Comparison of ENCODE assay signal across 16 cellular contexts in the genomic region with DNA sequence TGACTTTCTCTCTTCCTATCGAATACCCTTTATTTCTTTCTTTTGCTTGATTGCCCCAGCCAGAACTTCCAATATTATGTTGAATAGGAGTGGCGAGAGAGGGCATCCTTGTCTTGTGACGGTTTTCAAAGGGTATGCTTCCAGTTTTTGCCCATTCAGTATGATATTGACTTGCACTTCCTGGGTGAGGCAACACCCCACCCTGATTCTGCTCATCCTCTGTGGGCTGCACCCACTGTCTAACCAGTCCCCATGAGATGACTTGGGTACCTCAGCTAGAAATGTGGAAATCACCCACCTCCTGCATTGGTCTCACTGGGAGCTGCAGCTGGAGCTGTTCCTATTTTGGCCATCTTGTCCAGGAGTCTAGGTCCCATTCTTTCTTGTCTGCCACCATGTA. TPM values are rescaled to one million over a fixed set of nuclear protein-coding genes. Genes with fewer than 3 reads are reported as not detected.
DNase-seq lines count a peak whose midpoint lies in the region; ATAC-seq lines count a peak whose summit lies in the region.
"Had no signal": no experiment of that assay in that cellular context is flagged by ENCODE, and none has a peak within 500 bp of the region (broad histone marks: within the 10 kb centered on the region; RNA-seq: fewer than 3 reads in every experiment).

No MANE protein-coding gene starts in this region.

- H2BK12ac ChIP-seq in trophoblast cell (ENCODE audit: low read length), result no peak overlapping the region

- DNase-seq in activated CD4-positive, alpha-beta T cell treated with anti-CD3 and anti-CD28 coated beads for 36 hours, result no peak
- no peak for DNase-seq in activated CD4-positive, alpha-beta T cell treated with anti-CD3 and anti-CD28 coated beads for 48 hours
- DNase-seq in central memory CD8-positive, alpha-beta T cell (ENCODE audit: low spot score in 2 of 2), result no peak
- no peak for DNase-seq in trophoblast cell
- no peak for DNase-seq in NAMALWA (ENCODE audit: low spot score)
- no peak for DNase-seq in SJCRH30
- DNase-seq: heart left ventricle, left ventricle myocardium inferior, RPMI8226, transverse colon had no signal

- H3K9ac ChIP-seq in trophoblast cell (ENCODE audit: low read length), result no peak overlapping the region

- no peak overlapping the region for H3K4me2 ChIP-seq in trophoblast cell (ENCODE audit: low read length)

- no peaks in the 10 kb centered on the region for H3K4me1 Mint-ChIP-seq in activated CD4-positive, alpha-beta T cell treated with anti-CD3 and anti-CD28 coated beads for 36 hours
- peaks cover 0 to 7% (median 0%) of the 10 kb centered on the region in 3 donors for H3K4me1 Mint-ChIP-seq in IgD-negative memory B cell
- H3K4me1 Mint-ChIP-seq in central memory CD8-positive, alpha-beta T cell, result no peaks in the 10 kb centered on the region

- H4K12ac ChIP-seq in trophoblast cell (ENCODE audit: low read depth, low read length), result no peak overlapping the region

- H3K4ac ChIP-seq in trophoblast cell (ENCODE audit: low read depth, low read length), result no peak overlapping the region

- H2BK120ac ChIP-seq in trophoblast cell (ENCODE audit: insufficient read depth, low read length, poor library complexity), result no peak overlapping the region

- intact Hi-C loops in activated CD4-positive, alpha-beta T cell treated with anti-CD3 and anti-CD28 coated beads for 36 hours (cut with DNase I, micrococcal nuclease), result no loop called here

- H3K4me1 ChIP-seq in trophoblast cell (ENCODE audit: control insufficient read depth in 1 of 2, insufficient read depth in 2 of 2, low read length in 2 of 2) (no peaks in the 10 kb centered on the region), SJCRH30 (no peaks in the 10 kb centered on the region)
- H3K4me1 ChIP-seq: HAP-1, heart left ventricle, left ventricle myocardium inferior, transverse colon had no signal

- no CpG with 5 or more reads among the region's 3 CpGs for WGBS in trophoblast cell (ENCODE audit: extremely low coverage, insufficient coverage, insufficient read length)

- no peak overlapping the region for H4K91ac ChIP-seq in trophoblast cell (ENCODE audit: low read depth, low read length)

- H3K79me2 ChIP-seq in trophoblast cell (ENCODE audit: control insufficient read depth, insufficient read depth, low read length, poor library complexity), result no peaks in the 10 kb centered on the region

- no peaks in the 10 kb centered on the region for H3K27me3 Mint-ChIP-seq in activated CD4-positive, alpha-beta T cell treated with anti-CD3 and anti-CD28 coated beads for 36 hours
- H3K27me3 Mint-ChIP-seq in IgD-negative memory B cell, result no peaks in the 10 kb centered on the region
- no peaks in the 10 kb centered on the region for H3K27me3 Mint-ChIP-seq in central memory CD8-positive, alpha-beta T cell

- H3K27ac ChIP-seq in trophoblast cell (ENCODE audit: low read depth, low read length), result no peak overlapping the region
- no peak overlapping the region for H3K27ac ChIP-seq in SJCRH30
- H3K27ac ChIP-seq: heart left ventricle, left ventricle myocardium inferior, transverse colon had no signal

- H3K18ac ChIP-seq in trophoblast cell (ENCODE audit: low read length), result no peak overlapping the region

- H3K4me3 Mint-ChIP-seq in activated CD4-positive, alpha-beta T cell treated with anti-CD3 and anti-CD28 coated beads for 36 hours, result peak overlapping the region; percentile 63
- H3K4me3 Mint-ChIP-seq in IgD-negative memory B cell, result peak overlapping the region; percentile 50 to 97 (median 80)
- peak overlapping the region; percentile 67 for H3K4me3 Mint-ChIP-seq in central memory CD8-positive, alpha-beta T cell

- H3K4me3 ChIP-seq in trophoblast cell (ENCODE audit: low read depth, low read length) (no peak overlapping the region), SJCRH30 (no peak overlapping the region)
- H3K4me3 ChIP-seq: HAP-1 had no signal

- no peaks in the 10 kb centered on the region for H3K79me1 ChIP-seq in trophoblast cell (ENCODE audit: low read length)

- CTCF ChIA-PET in activated CD4-positive, alpha-beta T cell treated with anti-CD3 and anti-CD28 coated beads for 36 hours (lab: Charles Lee), result no interaction called here

- H3K27ac Mint-ChIP-seq in activated CD4-positive, alpha-beta T cell treated with anti-CD3 and anti-CD28 coated beads for 36 hours, result no peak overlapping the region
- H3K27ac Mint-ChIP-seq in IgD-negative memory B cell, result peak overlapping the region in 1 of 3 donors; percentile 55
- peak overlapping the region; percentile 70 for H3K27ac Mint-ChIP-seq in central memory CD8-positive, alpha-beta T cell (ENCODE audit: low read depth)

- H3K9me3 ChIP-seq in trophoblast cell (ENCODE audit: insufficient read depth, low read depth, low read length) (peaks cover 12% of the 10 kb centered on the region), SJCRH30 (replicated peaks) (no peaks in the 10 kb centered on the region)
- H3K9me3 ChIP-seq: HAP-1, heart left ventricle, left ventricle myocardium inferior, transverse colon had no signal

- H3K27me3 ChIP-seq in trophoblast cell (ENCODE audit: insufficient read depth, low read length) (no peaks in the 10 kb centered on the region), SJCRH30 (no peaks in the 10 kb centered on the region)
- H3K27me3 ChIP-seq: heart left ventricle, transverse colon had no signal

- no peak overlapping the region for H3K14ac ChIP-seq in trophoblast cell (ENCODE audit: low read length)

- H2BK5ac ChIP-seq in trophoblast cell (ENCODE audit: low read depth, low read length, poor library complexity), result no peak overlapping the region

- peaks cover 1% of the 10 kb centered on the region for H3K9me3 Mint-ChIP-seq in activated CD4-positive, alpha-beta T cell treated with anti-CD3 and anti-CD28 coated beads for 36 hours (ENCODE audit: low read depth)
- H3K9me3 Mint-ChIP-seq in IgD-negative memory B cell, result peaks cover 0 to 3% (median 0%) of the 10 kb centered on the region in 3 donors
- peaks cover 5% of the 10 kb centered on the region for H3K9me3 Mint-ChIP-seq in central memory CD8-positive, alpha-beta T cell

- no peak overlapping the region for H2AFZ ChIP-seq in trophoblast cell (ENCODE audit: insufficient read depth, low read length, poor library complexity)

- H3K23ac ChIP-seq in trophoblast cell (ENCODE audit: low read length), result no peak overlapping the region

- no peaks in the 10 kb centered on the region for H3K36me3 Mint-ChIP-seq in activated CD4-positive, alpha-beta T cell treated with anti-CD3 and anti-CD28 coated beads for 36 hours (ENCODE audit: low read depth)
- no peaks in the 10 kb centered on the region for H3K36me3 Mint-ChIP-seq in IgD-negative memory B cell
- H3K36me3 Mint-ChIP-seq in central memory CD8-positive, alpha-beta T cell (ENCODE audit: insufficient read depth), result no peaks in the 10 kb centered on the region

- H3K36me3 ChIP-seq in trophoblast cell (ENCODE audit: control insufficient read depth in 1 of 2, insufficient read depth in 2 of 2, low read length in 2 of 2) (no peaks in the 10 kb centered on the region), SJCRH30 (no peaks in the 10 kb centered on the region)
- H3K36me3 ChIP-seq: HAP-1, heart left ventricle, left ventricle myocardium inferior, transverse colon had no signal

- no peak for ATAC-seq in activated CD4-positive, alpha-beta T cell treated with anti-CD3 and anti-CD28 coated beads for 36 hours
- no peak for ATAC-seq in central memory CD8-positive, alpha-beta T cell (replicated peaks; ENCODE audit: extremely low read depth, poor library complexity, severe bottlenecking)
- no peak for ATAC-seq in GM18511 (IDR thresholded peaks at IDR 0.05; ENCODE audit: unreplicated experiment)
- ATAC-seq: heart left ventricle had no signal

- H4K8ac ChIP-seq in trophoblast cell (ENCODE audit: low read depth, low read length), result peak overlapping the region; percentile 38

- H2AK5ac ChIP-seq in trophoblast cell (ENCODE audit: low read length), result no peak overlapping the region

- POLR2A ChIA-PET in activated CD4-positive, alpha-beta T cell treated with anti-CD3 and anti-CD28 coated beads for 36 hours (lab: Charles Lee), result no interaction called here

RNA-seq across cellular contexts. Expression of gene KCNH8, which starts 44.8 kb away (rescaled TPM):
- under 1 TPM in 1 of 2 experiments, not detected in 1; 0.05 TPM for total RNA-seq in activated CD4-positive, alpha-beta T cell treated with anti-CD3 and anti-CD28 coated beads for 36 hours
- polyA plus RNA-seq in IgD-negative memory B cell, result 1.9 TPM
- polyA plus RNA-seq in trophoblast cell (2013), result 0.58 and 0.67 TPM in 2 replicates
- 0.05 TPM in 1 of 2 replicates, not detected in the other for total RNA-seq in SJCRH30 (2014; rRNA removed; shearing (Covaris generic))
- total RNA-seq: A673, endothelial cell of umbilical vein, NCI-H460 had no signal
- polyA plus RNA-seq: endothelial cell of umbilical vein had no signal
